Comparison of ENCODE assay signal across 19 cellular contexts in the genomic region with DNA sequence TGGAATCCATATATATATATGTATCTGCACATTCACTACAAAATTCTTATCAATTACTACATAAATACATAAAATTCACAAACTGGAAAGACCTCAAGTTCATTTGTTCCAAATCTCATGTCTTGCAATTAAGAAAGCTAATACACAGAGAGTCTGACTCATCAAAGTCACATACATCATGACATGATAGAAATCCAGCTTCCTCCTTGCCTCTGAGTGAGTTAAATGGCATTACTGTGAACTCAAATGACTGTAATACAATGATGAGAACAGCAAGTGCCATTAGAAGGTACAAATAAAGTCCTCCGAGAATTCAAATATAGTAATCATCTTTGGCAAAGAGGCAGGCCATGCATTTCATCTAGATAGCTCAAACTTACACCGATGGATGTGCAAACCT. TPM values are rescaled to one million over a fixed set of nuclear protein-coding genes. Genes with fewer than 3 reads are reported as not detected.
DNase-seq lines count a peak whose midpoint lies in the region; ATAC-seq, FAIRE-seq and TF ChIP-seq lines count a peak whose summit lies in the region.
"Had no signal": no experiment of that assay in that cellular context is flagged by ENCODE, and none has a peak within 500 bp of the region (broad histone marks: within the 10 kb centered on the region; RNA-seq: fewer than 3 reads in every experiment).

No MANE protein-coding gene starts in this region.

- intact Hi-C loops in ascending aorta (cut with DNase I): no loop called here
- intact Hi-C loops in naive thymus-derived CD4-positive, alpha-beta T cell (cut with micrococcal nuclease): no loop called here

- no peak overlapping the region for H3K4me3 Mint-ChIP-seq in naive thymus-derived CD4-positive, alpha-beta T cell
- H3K4me3 Mint-ChIP-seq: activated CD4-positive, alpha-beta T cell treated with anti-CD3 and anti-CD28 coated beads, Interleukin-2, amount 10 ng/mL, durations not matched to agents 7 days and 5 days; activated T-cell treated with anti-CD3 and anti-CD28 coated beads, Interleukin-2, amount 50 U/mL, for 72 hours; memory B cell had no signal

- no peak for TF ChIP-seq POLR2A in A549 (IDR thresholded peaks at IDR 0.05; ENCODE audit: low read length)

- in situ Hi-C loops in GM13976 (cut with MboI; ENCODE audit: low sequenced_read_pairs, unreplicated experiment): no loop called here

- TF ChIP-seq EP300 in A549 (IDR thresholded peaks at IDR 0.05): no peak

- no peak overlapping the region for H3K27ac Mint-ChIP-seq in naive thymus-derived CD4-positive, alpha-beta T cell
- H3K27ac Mint-ChIP-seq: activated CD4-positive, alpha-beta T cell treated with anti-CD3 and anti-CD28 coated beads, Interleukin-2, amount 10 ng/mL, durations not matched to agents 7 days and 5 days; activated T-cell treated with anti-CD3 and anti-CD28 coated beads, Interleukin-2, amount 50 U/mL, for 72 hours; memory B cell had no signal

- H3K9me3 Mint-ChIP-seq in naive thymus-derived CD4-positive, alpha-beta T cell: peaks cover 0 to 6% (median 1%) of the 10 kb centered on the region in 11 donors
- H3K9me3 Mint-ChIP-seq: activated CD4-positive, alpha-beta T cell treated with anti-CD3 and anti-CD28 coated beads, Interleukin-2, amount 10 ng/mL, durations not matched to agents 7 days and 5 days; memory B cell had no signal

- TF ChIP-seq CTCF in A549 (IDR thresholded peaks at IDR 0.05) (no peak), ascending aorta (IDR thresholded peaks at IDR 0.05) (no peak), GM13976 (IDR thresholded peaks at IDR 0.05; ENCODE audit: borderline replicate concordance, control extremely low read depth, extremely low read depth, insufficient read depth, missing control alignments) (no peak)

- CTCF ChIA-PET in A549 (lab: Yijun Ruan, JAX): interaction anchor here (0.7 to 1.9 kb wide), 2 partner anchors 12 to 263 kb away, joined by 3 to 9 read pairs; no protein-coding TSS in a partner anchor
- CTCF ChIA-PET in naive thymus-derived CD4-positive, alpha-beta T cell (lab: Charles Lee): no interaction called here

- peaks cover 23% of the 10 kb centered on the region for H3K4me1 ChIP-seq in A549
- peaks cover 0 to 6% of the 10 kb centered on the region in 2 donors for H3K4me1 ChIP-seq in ascending aorta
- H3K4me1 ChIP-seq in naive thymus-derived CD4-positive, alpha-beta T cell (ENCODE audit: control insufficient read depth in 2 of 2, insufficient read depth in 2 of 2, low read length in 2 of 2): no peaks in the 10 kb centered on the region

- H3K4me3 ChIP-seq in A549: no peak overlapping the region
- no peak overlapping the region for H3K4me3 ChIP-seq in ascending aorta
- H3K4me3 ChIP-seq in naive thymus-derived CD4-positive, alpha-beta T cell (ENCODE audit: low read length): no peak overlapping the region
- H3K4me3 ChIP-seq: adrenal gland, esophagus squamous epithelium had no signal

- TF ChIP-seq RAD21 in A549 (conservative IDR thresholded peaks at IDR 0.05 in 1 of 2, IDR thresholded peaks at IDR 0.05 in 1 of 2): no peak

- peaks cover 0 to 2% (median 0%) of the 10 kb centered on the region in 7 donors for H3K4me1 Mint-ChIP-seq in naive thymus-derived CD4-positive, alpha-beta T cell
- H3K4me1 Mint-ChIP-seq: activated CD4-positive, alpha-beta T cell treated with anti-CD3 and anti-CD28 coated beads, Interleukin-2, amount 10 ng/mL, durations not matched to agents 7 days and 5 days; memory B cell had no signal

- H3K36me3 ChIP-seq in ascending aorta: no peaks in the 10 kb centered on the region
- no peaks in the 10 kb centered on the region for H3K36me3 ChIP-seq in naive thymus-derived CD4-positive, alpha-beta T cell (ENCODE audit: control insufficient read depth in 2 of 3, insufficient read depth in 3 of 3, low read length in 3 of 3)
- H3K36me3 ChIP-seq: adrenal gland, esophagus squamous epithelium had no signal

- no peaks in the 10 kb centered on the region for H3K27me3 Mint-ChIP-seq in naive thymus-derived CD4-positive, alpha-beta T cell
- H3K27me3 Mint-ChIP-seq: activated CD4-positive, alpha-beta T cell treated with anti-CD3 and anti-CD28 coated beads, Interleukin-2, amount 10 ng/mL, durations not matched to agents 7 days and 5 days; memory B cell had no signal

- whole genome bisulfite sequencing in A549 (ENCODE audit: missing lambda C conversion rate): 87% methylated on average over 2 of the region's 2 CpGs

- no peak for ATAC-seq in A549
- no peak for ATAC-seq in HG03175 (IDR thresholded peaks at IDR 0.05; ENCODE audit: unreplicated experiment)
- no peak for ATAC-seq in naive thymus-derived CD4-positive, alpha-beta T cell
- ATAC-seq: activated T-cell treated with anti-CD3 and anti-CD28 coated beads, Interleukin-2, amount 50 U/mL, for 72 hours had no signal

- H3K36me3 Mint-ChIP-seq in naive thymus-derived CD4-positive, alpha-beta T cell: no peaks in the 10 kb centered on the region
- H3K36me3 Mint-ChIP-seq: memory B cell had no signal

- H3K27me3 ChIP-seq in ascending aorta: no peaks in the 10 kb centered on the region
- H3K27me3 ChIP-seq in naive thymus-derived CD4-positive, alpha-beta T cell (ENCODE audit: control insufficient read depth in 2 of 2, insufficient read depth in 2 of 2, low read length in 2 of 2): no peaks in the 10 kb centered on the region
- H3K27me3 ChIP-seq: adrenal gland, esophagus squamous epithelium had no signal

- POLR2A ChIA-PET in A549 (lab: Yijun Ruan, JAX): no interaction called here
- POLR2A ChIA-PET in naive thymus-derived CD4-positive, alpha-beta T cell (lab: Charles Lee): no interaction called here

- peak overlapping the region; percentile 22; the same call in 2 of the 3 replicates for H3K4me2 ChIP-seq in A549

- H3K9me3 ChIP-seq in A549: no peaks in the 10 kb centered on the region
- H3K9me3 ChIP-seq in ascending aorta: no peaks in the 10 kb centered on the region
- no peaks in the 10 kb centered on the region for H3K9me3 ChIP-seq in naive thymus-derived CD4-positive, alpha-beta T cell (ENCODE audit: control insufficient read depth in 2 of 3, low read length in 3 of 3)
- H3K9me3 ChIP-seq: adrenal gland, esophagus squamous epithelium had no signal

- peak overlapping the region; percentile 83 to 86 for H3K27ac ChIP-seq in A549
- peak overlapping the region; percentile 50 to 79 for H3K27ac ChIP-seq in ascending aorta
- no peak overlapping the region for H3K27ac ChIP-seq in naive thymus-derived CD4-positive, alpha-beta T cell (ENCODE audit: low read depth, low read length)

- DNase-seq in A549 (ENCODE audit: low read depth in 1 of 2, low spot score in 1 of 2) (peak in 1 of 2 experiments; percentile 33), H4 (ENCODE audit: low spot score) (peak; percentile 69), ascending aorta (ENCODE audit: low spot score in 2 of 2) (no peak), iris pigment epithelial cell (ENCODE audit: low read depth) (peak; percentile 54), GM13976 (ENCODE audit: low spot score) (no peak), NCI-H2196 (lab: John Stamatoyannopoulos, UW; ENCODE audit: unreplicated experiment) (no peak)
- no peak for DNase-seq in naive thymus-derived CD4-positive, alpha-beta T cell
- DNase-seq: activated CD4-positive, alpha-beta T cell treated with anti-CD3 and anti-CD28 coated beads, Interleukin-2, amount 10 ng/mL, durations not matched to agents 7 days and 5 days; activated T-cell treated with anti-CD3 and anti-CD28 coated beads, Interleukin-2, amount 50 U/mL, for 72 hours; adrenal gland; dermis blood vessel endothelial cell; esophagus squamous epithelium; Karpas-422; NCI-H1930; NCI-H526 treated with DMSO at 0.1 percent for 48 hours; nucleus accumbens had no signal

- FAIRE-seq in A549 (lab: Jason Lieb, UNC): no peak

TF ChIP-seq in A549, 52 proteins besides CTCF, POLR2A, EP300 and RAD21:
- TF ChIP-seq TP53 (CRISPR knock-in tag; IDR thresholded peaks at IDR 0.05) (no peak), SREBF2 (IDR thresholded peaks at IDR 0.05) (no peak), HES2 (IDR thresholded peaks at IDR 0.05) (no peak), EHMT2 (IDR thresholded peaks at IDR 0.05; ENCODE audit: low read depth) (no peak), FOSL2 (IDR thresholded peaks at IDR 0.05) (no peak), FOSL2 (CRISPR knock-in tag; IDR thresholded peaks at IDR 0.05) (peak; percentile 43; the same call in 1 of the 2 replicates)
TF ChIP-seq in A549: peak in this region for 1.

RNA-seq across cellular contexts. Expression of gene AGTR1, which starts 55.1 kb away (rescaled TPM):
- polyA plus RNA-seq in A549 (2011; rRNA removed) (3.1 and 5.4 TPM in 2 replicates), A549 (2017; fragmentation: RNase III; extraction: RNeasy Plus Mini Kit Qiagen cat#74134 plus additional on column Dnase treatment) (0.71 to 1.1 TPM (median 0.92 TPM) in 3 replicates)
- polyA plus RNA-seq in A549 (2012; cell fraction: cytosol; rRNA removed): 0.30 and 0.38 TPM in 2 replicates
- polyA plus RNA-seq in A549 (2012; cell fraction: nucleus; rRNA removed): 0.37 and 0.88 TPM in 2 replicates
- polyA minus RNA-seq in A549 (2011; rRNA and poly(A)+ RNA removed): 2.1 and 2.7 TPM in 2 replicates
- 0.45 and 0.53 TPM in 2 replicates for total RNA-seq in H4 (2014; rRNA removed; shearing (Covaris generic))
- total RNA-seq in ascending aorta: 20.0 TPM
- not detected for total RNA-seq in naive thymus-derived CD4-positive, alpha-beta T cell
- not detected for polyA plus RNA-seq in naive thymus-derived CD4-positive, alpha-beta T cell
- total RNA-seq: activated CD4-positive, alpha-beta T cell treated with anti-CD3 and anti-CD28 coated beads, Interleukin-2, amount 10 ng/mL, durations not matched to agents 7 days and 5 days; activated T-cell treated with anti-CD3 and anti-CD28 coated beads, Interleukin-2, amount 50 U/mL, for 72 hours; T-helper 2 cell treated with Interferon-gamma antibody and Interleukin-4, amounts not matched to agents 100 ng/mL and 5 ng/mL, for 36 hours had no signal

Comparison
In these comparisons a context has a peak if more than half of its experiments do, and no peak if none do; other contexts are left out.
1. DNase-seq: peak in H4 (single experiment) and iris pigment epithelial cell (single experiment); none in ascending aorta (0 of 2), GM13976 (single experiment), naive thymus-derived CD4-positive, alpha-beta T cell (0 of 9) and NCI-H2196 (single experiment).
2. RNA of gene AGTR1, which starts 55.1 kb away (total RNA-seq): 20.0 TPM in ascending aorta (single experiment); 0.45 to 0.53 TPM in H4 and not detected in naive thymus-derived CD4-positive, alpha-beta T cell; every median in the first group is over 10 times any median in the second.